ENCODE assay signal across 8 cellular contexts in genomic region chr6:11732036-11732545, GRCh38.
DNase-seq lines count a peak whose midpoint lies in the region; ATAC-seq lines count a peak whose summit lies in the region.

No MANE protein-coding gene starts in this region.

- DNase-seq in CD1c-positive myeloid dendritic cell (ENCODE audit: extremely low spot score): peak; percentile 97
- DNase-seq in activated T-cell treated with anti-CD3 and anti-CD28 coated beads, Interleukin-2, amount 50 U/mL, for 48 hours: peak; percentile 76 to 82
- DNase-seq in hypothalamus (lab: John Stamatoyannopoulos, UW): peak in 31 of 51 donors; percentile 3 to 52 (median 21)
- DNase-seq in stimulated activated naive CD4-positive, alpha-beta T cell treated with Interleukin-2 at 50 U/mL for 16 hours (lab: John Stamatoyannopoulos, UW): peak; percentile 70
- no peak for DNase-seq in amniotic stem cell (lab: John Stamatoyannopoulos, UW)
- DNase-seq in RKO (ENCODE audit: low spot score): no peak

- peak; percentile 80 for ATAC-seq in GM19452 (IDR thresholded peaks at IDR 0.05; ENCODE audit: unreplicated experiment)
- peak; percentile 38 for ATAC-seq in HG03558 (IDR thresholded peaks at IDR 0.05; ENCODE audit: extremely low read depth, unreplicated experiment)

Comparison
In these comparisons a context has a peak if more than half of its experiments do, and no peak if none do; other contexts are left out.
1. DNase-seq: peak in CD1c-positive myeloid dendritic cell (single experiment), activated T-cell treated with anti-CD3 and anti-CD28 coated beads, Interleukin-2, amount 50 U/mL, for 48 hours (2 of 2), hypothalamus (31 of 51) and stimulated activated naive CD4-positive, alpha-beta T cell treated with Interleukin-2 at 50 U/mL for 16 hours (single experiment); none in amniotic stem cell (single experiment) and RKO (single experiment).